Comparison of ENCODE assay signal across 9 cellular contexts in genomic region chr12:113242018-113242418, GRCh38. TPM values are rescaled to one million over a fixed set of nuclear protein-coding genes. Genes with fewer than 3 reads are reported as not detected.
DNase-seq lines count a peak whose midpoint lies in the region; ATAC-seq and TF ChIP-seq lines count a peak whose summit lies in the region.
"Had no signal": no experiment of that assay in that cellular context is flagged by ENCODE, and none has a peak within 500 bp of the region (broad histone marks: within the 10 kb centered on the region; RNA-seq: fewer than 3 reads in every experiment).

No MANE protein-coding gene starts in this region.

- peak overlapping the region; percentile 82 to 97 for H3K27ac ChIP-seq in tibial artery

- DNase-seq in NCI-H1417 (lab: John Stamatoyannopoulos, UW): peak in 2 of 3 experiments; percentile 37 to 53
- no peak for DNase-seq in NCI-H1417 treated with DMSO at 0.1 percent for 48 hours (lab: John Stamatoyannopoulos, UW)
- DNase-seq in UCSD-AML1 (lab: John Stamatoyannopoulos, UW; ENCODE audit: unreplicated experiment): peak; percentile 32
- DNase-seq in kidney tubule cell (ENCODE audit: low spot score): peak; percentile 97
- DNase-seq in tibial artery: no peak
- DNase-seq in mesenteric fat pad (ENCODE audit: low spot score): no peak
- no peak for DNase-seq in activated CD4-positive, CD25-positive, alpha-beta regulatory T cell (lab: John Stamatoyannopoulos, UW)

- H3K9me3 Mint-ChIP-seq in activated T-helper 17 cell treated with anti-CD3 and anti-CD28 coated beads, Interleukin-2, amount 50 U/mL, for 72 hours: no peaks in the 10 kb centered on the region

- H3K9me3 ChIP-seq in tibial artery: no peaks in the 10 kb centered on the region

- peaks cover 71% of the 10 kb centered on the region for H3K36me3 Mint-ChIP-seq in activated T-helper 17 cell treated with anti-CD3 and anti-CD28 coated beads, Interleukin-2, amount 50 U/mL, for 72 hours (ENCODE audit: low read depth)

- H3K4me3 ChIP-seq in tibial artery: no peak overlapping the region

- intact Hi-C loops in tibial artery (cut with DNase I; ENCODE audit: low total_unique reads): no loop called here

- no peak for ATAC-seq in activated T-helper 17 cell treated with anti-CD3 and anti-CD28 coated beads, Interleukin-2, amount 50 U/mL, for 72 hours (replicated peaks)

- H3K4me1 ChIP-seq in tibial artery: peaks cover 7 to 99% (median 96%) of the 10 kb centered on the region in 4 donors

- peaks cover 0 to 5% (median 0%) of the 10 kb centered on the region in 3 donors for H3K36me3 ChIP-seq in tibial artery

- H3K27me3 Mint-ChIP-seq in activated T-helper 17 cell treated with anti-CD3 and anti-CD28 coated beads, Interleukin-2, amount 50 U/mL, for 72 hours: no peaks in the 10 kb centered on the region
- H3K27me3 Mint-ChIP-seq: B cell had no signal

- peaks cover 11% of the 10 kb centered on the region for H3K4me1 Mint-ChIP-seq in activated T-helper 17 cell treated with anti-CD3 and anti-CD28 coated beads, Interleukin-2, amount 50 U/mL, for 72 hours

- no peaks in the 10 kb centered on the region for H3K27me3 ChIP-seq in tibial artery

- no peak overlapping the region for H3K27ac Mint-ChIP-seq in activated T-helper 17 cell treated with anti-CD3 and anti-CD28 coated beads, Interleukin-2, amount 50 U/mL, for 72 hours

- TF ChIP-seq CTCF in tibial artery (IDR thresholded peaks at IDR 0.05): no peak

- H3K4me3 Mint-ChIP-seq in activated T-helper 17 cell treated with anti-CD3 and anti-CD28 coated beads, Interleukin-2, amount 50 U/mL, for 72 hours: no peak overlapping the region
- H3K4me3 Mint-ChIP-seq: B cell had no signal

RNA-seq across cellular contexts. Expression of gene TPCN1, which starts 20.8 kb away (rescaled TPM):
- 37.1 TPM for total RNA-seq in mesenteric fat pad
- total RNA-seq in activated T-helper 17 cell treated with anti-CD3 and anti-CD28 coated beads, Interleukin-2, amount 50 U/mL, for 72 hours: 10 to 100 TPM; 29.4 to 67.7 TPM

RNA-seq across cellular contexts. Expression of gene RITA1, which starts 56.5 kb away (rescaled TPM):
- total RNA-seq in mesenteric fat pad: 9.9 TPM
- total RNA-seq in activated T-helper 17 cell treated with anti-CD3 and anti-CD28 coated beads, Interleukin-2, amount 50 U/mL, for 72 hours: 10 to 100 TPM; 14.2 to 23.9 TPM

RNA-seq across cellular contexts. Expression of gene DDX54, which starts 56.7 kb away (rescaled TPM):
- 46.3 TPM for total RNA-seq in mesenteric fat pad
- 10 to 100 TPM; 47.4 to 86.9 TPM for total RNA-seq in activated T-helper 17 cell treated with anti-CD3 and anti-CD28 coated beads, Interleukin-2, amount 50 U/mL, for 72 hours

Comparison
In these comparisons a context has a peak if more than half of its experiments do, and no peak if none do; other contexts are left out.
1. DNase-seq: peak in NCI-H1417 (2 of 3), UCSD-AML1 (single experiment) and kidney tubule cell (single experiment); none in NCI-H1417 treated with DMSO at 0.1 percent for 48 hours (single experiment), tibial artery (0 of 2), mesenteric fat pad (single experiment) and activated CD4-positive, CD25-positive, alpha-beta regulatory T cell (0 of 4).